In genomic region chrX:119763836-119764387, GRCh38 we compare ENCODE assay signal across 23 cellular contexts. TPM values are rescaled to one million over a fixed set of nuclear protein-coding genes. Genes with fewer than 3 reads are reported as not detected.
DNase-seq lines count a peak whose midpoint lies in the region; ATAC-seq, FAIRE-seq and TF ChIP-seq lines count a peak whose summit lies in the region.
"Had no signal": no experiment of that assay in that cellular context is flagged by ENCODE, and none has a peak within 500 bp of the region (broad histone marks: within the 10 kb centered on the region; RNA-seq: fewer than 3 reads in every experiment).

No MANE protein-coding gene starts in this region.

- H3K9me3 Mint-ChIP-seq in dendritic cell treated with granulocyte-macrophage colony-stimulating factor and Interleukin-4, amounts not matched to agents 40 ng/mL and 50 ng/mL, for 4 days = no peaks in the 10 kb centered on the region

- H3K27me3 ChIP-seq in OCI-LY1 (ENCODE audit: insufficient read depth, low read length) = no peaks in the 10 kb centered on the region
- peaks cover 0 to 8% (median 3%) of the 10 kb centered on the region in 3 donors for H3K27me3 ChIP-seq in gastrocnemius medialis
- H3K27me3 ChIP-seq in foreskin keratinocyte = peaks cover 9% of the 10 kb centered on the region

- no peak overlapping the region for H3K4me3 Mint-ChIP-seq in dendritic cell treated with granulocyte-macrophage colony-stimulating factor and Interleukin-4, amounts not matched to agents 40 ng/mL and 50 ng/mL, for 4 days
- H3K4me3 Mint-ChIP-seq: activated CD4-positive, alpha-beta T cell treated with anti-CD3 and anti-CD28 coated beads for 36 hours; neural progenitor cell had no signal

- H4K20me1 ChIP-seq in OCI-LY1 (ENCODE audit: insufficient read depth, low read length) = no peaks in the 10 kb centered on the region

- TF ChIP-seq POLR2A in gastrocnemius medialis (IDR thresholded peaks at IDR 0.05) = no peak

- peak overlapping the region; percentile 53 for H3K27ac Mint-ChIP-seq in dendritic cell treated with granulocyte-macrophage colony-stimulating factor and Interleukin-4, amounts not matched to agents 40 ng/mL and 50 ng/mL, for 4 days
- H3K27ac Mint-ChIP-seq: activated CD4-positive, alpha-beta T cell treated with anti-CD3 and anti-CD28 coated beads for 36 hours; neural progenitor cell had no signal

- peak overlapping the region; percentile 18; the same call in 1 of the 2 replicates for H3K4me2 ChIP-seq in OCI-LY1 (ENCODE audit: low read length)
- H3K4me2 ChIP-seq: neural progenitor cell had no signal

- in situ Hi-C loops in gastrocnemius medialis (cut with MboI; ENCODE audit: low sequenced_read_pairs in 4 of 4) = no loop called here

- no peak overlapping the region for H2AFZ ChIP-seq in OCI-LY1 (ENCODE audit: low read length)
- H2AFZ ChIP-seq: neural progenitor cell had no signal

- no peaks in the 10 kb centered on the region for H3K9me2 ChIP-seq in OCI-LY1 (ENCODE audit: low read depth, low read length)

- H3F3A ChIP-seq in OCI-LY1 (ENCODE audit: insufficient read depth, low read length) = no peaks in the 10 kb centered on the region

- no peak for ATAC-seq in gastrocnemius medialis
- ATAC-seq in foreskin keratinocyte = no peak
- no peak for ATAC-seq in HG03097 (IDR thresholded peaks at IDR 0.05; ENCODE audit: low FRiP score, unreplicated experiment)
- ATAC-seq: activated CD4-positive, alpha-beta T cell treated with anti-CD3 and anti-CD28 coated beads for 36 hours; left ventricle myocardium superior; mucosa of descending colon; PC-3; psoas muscle had no signal

- H3K4me1 ChIP-seq in OCI-LY1 (ENCODE audit: insufficient read depth, low read length, severe bottlenecking) (peaks cover 41% of the 10 kb centered on the region), gastrocnemius medialis (no peaks in the 10 kb centered on the region), foreskin keratinocyte (no peaks in the 10 kb centered on the region)
- H3K4me1 ChIP-seq: neural progenitor cell, psoas muscle had no signal

- peak; percentile 74 for FAIRE-seq in GM18507 (lab: Jason Lieb, UNC)

- H3K4me3 ChIP-seq in OCI-LY1 (ENCODE audit: low read depth, low read length, poor library complexity, severe bottlenecking) (no peak overlapping the region), gastrocnemius medialis (no peak overlapping the region)
- H3K4me3 ChIP-seq: mucosa of descending colon, neural progenitor cell, psoas muscle, skin epidermis had no signal

- TF ChIP-seq CTCF in OCI-LY1 (IDR thresholded peaks at IDR 0.05; ENCODE audit: low read length) = no peak
- TF ChIP-seq CTCF in gastrocnemius medialis (IDR thresholded peaks at IDR 0.05 in 4 of 5, conservative IDR thresholded peaks at IDR 0.05 in 1 of 5) = no peak
- TF ChIP-seq CTCF in foreskin keratinocyte (conservative IDR thresholded peaks at IDR 0.05) = no peak

- no peak overlapping the region for H3K9ac ChIP-seq in OCI-LY1 (ENCODE audit: low read length)
- H3K9ac ChIP-seq: neural progenitor cell had no signal

- no peaks in the 10 kb centered on the region for H3K9me3 ChIP-seq in OCI-LY1 (ENCODE audit: low read length)
- no peaks in the 10 kb centered on the region for H3K9me3 ChIP-seq in gastrocnemius medialis
- H3K9me3 ChIP-seq: mucosa of descending colon, psoas muscle had no signal

- DNase-seq in GM18507 (ENCODE audit: extremely low spot score, insufficient read length, low read depth) (no peak), gastrocnemius medialis (no peak), foreskin keratinocyte (no peak), SHP77 treated with DMSO at 0.1 percent for 48 hours (lab: John Stamatoyannopoulos, UW) (no peak)
- DNase-seq: activated CD4-positive, alpha-beta T cell treated with anti-CD3 and anti-CD28 coated beads for 36 hours; activated CD8-positive, alpha-beta memory T cell treated with anti-CD3 and anti-CD28 coated beads for 24 hours; activated naive CD4-positive, alpha-beta T cell treated with Interleukin-2 at 50 U/mL for 16 hours; activated T-cell treated with anti-CD3 and anti-CD28 coated beads, Interleukin-2, amount 50 U/mL, for 48 hours; central memory CD4-positive, alpha-beta T cell; DND-41; H9; left ventricle myocardium superior; mucosa of descending colon; NCI-H187; PC-3; psoas muscle; stimulated activated CD4-positive, alpha-beta T cell treated with anti-CD3 and anti-CD28 coated beads, Interleukin-2, amount 100 ng/mL, for 24 hours; stimulated activated naive CD4-positive, alpha-beta T cell had no signal

- intact Hi-C loops in dendritic cell treated with granulocyte-macrophage colony-stimulating factor and Interleukin-4, amounts not matched to agents 40 ng/mL and 50 ng/mL, for 4 days (cut with micrococcal nuclease) = no loop called here
- intact Hi-C loops in gastrocnemius medialis (cut with DNase I; ENCODE audit: low total_unique reads) = no loop called here

- peaks cover 6% of the 10 kb centered on the region for H3K36me3 Mint-ChIP-seq in dendritic cell treated with granulocyte-macrophage colony-stimulating factor and Interleukin-4, amounts not matched to agents 40 ng/mL and 50 ng/mL, for 4 days (ENCODE audit: low read depth)

- H3K27me3 Mint-ChIP-seq in dendritic cell treated with granulocyte-macrophage colony-stimulating factor and Interleukin-4, amounts not matched to agents 40 ng/mL and 50 ng/mL, for 4 days = no peaks in the 10 kb centered on the region
- H3K27me3 Mint-ChIP-seq: activated CD4-positive, alpha-beta T cell treated with anti-CD3 and anti-CD28 coated beads for 36 hours had no signal

- no peaks in the 10 kb centered on the region for H3K79me2 ChIP-seq in OCI-LY1 (ENCODE audit: insufficient read depth, low read length)

- H3K36me3 ChIP-seq in OCI-LY1 (ENCODE audit: insufficient read depth, low read length) = no peaks in the 10 kb centered on the region
- H3K36me3 ChIP-seq in gastrocnemius medialis = no peaks in the 10 kb centered on the region
- H3K36me3 ChIP-seq: neural progenitor cell had no signal

- H3K27ac ChIP-seq in OCI-LY1 (ENCODE audit: low read depth, low read length, poor library complexity, severe bottlenecking) (peak overlapping the region; percentile 61), gastrocnemius medialis (no peak overlapping the region), foreskin keratinocyte (no peak overlapping the region)
- H3K27ac ChIP-seq: neural progenitor cell, psoas muscle, skin epidermis had no signal

- peaks cover 52% of the 10 kb centered on the region for H3K4me1 Mint-ChIP-seq in dendritic cell treated with granulocyte-macrophage colony-stimulating factor and Interleukin-4, amounts not matched to agents 40 ng/mL and 50 ng/mL, for 4 days (ENCODE audit: low read depth)

RNA-seq across cellular contexts. Expression of gene SOWAHD, which starts 5.5 kb away (rescaled TPM):
- total RNA-seq in gastrocnemius medialis (under 1 TPM in 1 of 4 donors, not detected in 3; 0.76 TPM), foreskin keratinocyte (0.07 TPM in 1 of 2 replicates, not detected in the other)
- 0.07 TPM in 1 of 2 replicates, not detected in the other for polyA plus RNA-seq in foreskin keratinocyte
- total RNA-seq: psoas muscle had no signal

RNA-seq across cellular contexts. Expression of gene RPL39, which starts 27.5 kb away (rescaled TPM):
- total RNA-seq in gastrocnemius medialis (1,000 to 10,000 TPM; 3,033 to 5,904 (median 3,913) TPM), foreskin keratinocyte (2,335 and 2,620 TPM in 2 replicates)
- polyA plus RNA-seq in foreskin keratinocyte = 3,852 and 3,967 TPM in 2 replicates
